Comparison of ENCODE assay signal across 15 cellular contexts in genomic region chr2:9240745-9241144, GRCh38. TPM values are rescaled to one million over a fixed set of nuclear protein-coding genes. Genes with fewer than 3 reads are reported as not detected.
DNase-seq lines count a peak whose midpoint lies in the region; ATAC-seq and TF ChIP-seq lines count a peak whose summit lies in the region.
"Had no signal": no experiment of that assay in that cellular context is flagged by ENCODE, and none has a peak within 500 bp of the region (broad histone marks: within the 10 kb centered on the region; RNA-seq: fewer than 3 reads in every experiment).

No MANE protein-coding gene starts in this region.

- no peaks in the 10 kb centered on the region for H3K9me3 Mint-ChIP-seq in activated CD8-positive, alpha-beta memory T cell treated with anti-CD3 and anti-CD28 coated beads, Interleukin-2, amount 10 ng/mL, durations not matched to agents 7 days and 5 days (ENCODE audit: low read depth)
- no peaks in the 10 kb centered on the region for H3K9me3 Mint-ChIP-seq in osteocyte (ENCODE audit: unreplicated experiment)
- H3K9me3 Mint-ChIP-seq: CD4-positive, alpha-beta memory T cell; stimulated activated naive CD8-positive, alpha-beta T cell treated with anti-CD3 and anti-CD28 coated beads, Interleukin-15, amount 100 ng/mL, for 72 hours had no signal

- CTCF ChIA-PET in activated CD8-positive, alpha-beta memory T cell treated with anti-CD3 and anti-CD28 coated beads, Interleukin-2, amount 10 ng/mL, durations not matched to agents 7 days and 5 days (lab: Charles Lee), result no interaction called here

- peaks cover 15% of the 10 kb centered on the region for H3K27me3 Mint-ChIP-seq in activated CD8-positive, alpha-beta memory T cell treated with anti-CD3 and anti-CD28 coated beads, Interleukin-2, amount 10 ng/mL, durations not matched to agents 7 days and 5 days
- no peaks in the 10 kb centered on the region for H3K27me3 Mint-ChIP-seq in osteocyte (ENCODE audit: unreplicated experiment)
- H3K27me3 Mint-ChIP-seq: stimulated activated naive CD8-positive, alpha-beta T cell treated with anti-CD3 and anti-CD28 coated beads, Interleukin-15, amount 100 ng/mL, for 72 hours had no signal

- H3K36me3 Mint-ChIP-seq in activated CD8-positive, alpha-beta memory T cell treated with anti-CD3 and anti-CD28 coated beads, Interleukin-2, amount 10 ng/mL, durations not matched to agents 7 days and 5 days, result no peaks in the 10 kb centered on the region
- H3K36me3 Mint-ChIP-seq in osteocyte (ENCODE audit: unreplicated experiment), result peaks cover 3% of the 10 kb centered on the region
- H3K36me3 Mint-ChIP-seq: CD4-positive, alpha-beta memory T cell had no signal

- no peak overlapping the region for H3K4me3 Mint-ChIP-seq in activated CD8-positive, alpha-beta memory T cell treated with anti-CD3 and anti-CD28 coated beads, Interleukin-2, amount 10 ng/mL, durations not matched to agents 7 days and 5 days
- H3K4me3 Mint-ChIP-seq in osteocyte (ENCODE audit: unreplicated experiment), result no peak overlapping the region
- H3K4me3 Mint-ChIP-seq: CD4-positive, alpha-beta memory T cell; stimulated activated naive CD8-positive, alpha-beta T cell treated with anti-CD3 and anti-CD28 coated beads, Interleukin-15, amount 100 ng/mL, for 72 hours had no signal

- TF ChIP-seq CTCF in osteocyte (IDR thresholded peaks at IDR 0.05), result no peak

- DNase-seq in activated CD8-positive, alpha-beta memory T cell treated with anti-CD3 and anti-CD28 coated beads, Interleukin-2, amount 50 U/mL, for 48 hours, result peak; percentile 47
- DNase-seq in activated CD8-positive, alpha-beta memory T cell treated with anti-CD3 and anti-CD28 coated beads, Interleukin-2, amount 10 ng/mL, durations not matched to agents 7 days and 5 days, result no peak
- DNase-seq in M059J (ENCODE audit: low read depth) (peak; percentile 51), osteocyte (ENCODE audit: extremely low spot score, unreplicated experiment) (no peak), activated gamma-delta T cell treated with Interleukin-2 at 50 U/mL for 16 hours (no peak)
- DNase-seq: ACHN; CD4-positive, alpha-beta memory T cell; NCI-H1048; NCI-H82; nucleus accumbens; stimulated activated naive CD8-positive, alpha-beta T cell treated with anti-CD3 and anti-CD28 coated beads, Interleukin-15, amount 100 ng/mL, for 72 hours; WERI-Rb-1 had no signal

- no peak overlapping the region for H3K27ac Mint-ChIP-seq in activated CD8-positive, alpha-beta memory T cell treated with anti-CD3 and anti-CD28 coated beads, Interleukin-2, amount 10 ng/mL, durations not matched to agents 7 days and 5 days
- H3K27ac Mint-ChIP-seq in osteocyte (ENCODE audit: unreplicated experiment), result peak overlapping the region; percentile 36
- H3K27ac Mint-ChIP-seq: CD4-positive, alpha-beta memory T cell; stimulated activated naive CD8-positive, alpha-beta T cell treated with anti-CD3 and anti-CD28 coated beads, Interleukin-15, amount 100 ng/mL, for 72 hours had no signal

- ATAC-seq in activated CD8-positive, alpha-beta memory T cell treated with anti-CD3 and anti-CD28 coated beads, Interleukin-2, amount 10 ng/mL, durations not matched to agents 7 days and 5 days, result no peak
- ATAC-seq in esophagus mucosa, result peak; percentile 73
- no peak for ATAC-seq in HG03025 (IDR thresholded peaks at IDR 0.05; ENCODE audit: low FRiP score, unreplicated experiment)
- ATAC-seq in GM18519 (IDR thresholded peaks at IDR 0.05; ENCODE audit: low FRiP score, unreplicated experiment), result no peak
- ATAC-seq: stimulated activated naive CD8-positive, alpha-beta T cell treated with anti-CD3 and anti-CD28 coated beads, Interleukin-15, amount 100 ng/mL, for 72 hours had no signal

- peaks cover 15% of the 10 kb centered on the region for H3K4me1 Mint-ChIP-seq in activated CD8-positive, alpha-beta memory T cell treated with anti-CD3 and anti-CD28 coated beads, Interleukin-2, amount 10 ng/mL, durations not matched to agents 7 days and 5 days
- peaks cover 79% of the 10 kb centered on the region for H3K4me1 Mint-ChIP-seq in osteocyte (ENCODE audit: unreplicated experiment)
- H3K4me1 Mint-ChIP-seq: stimulated activated naive CD8-positive, alpha-beta T cell treated with anti-CD3 and anti-CD28 coated beads, Interleukin-15, amount 100 ng/mL, for 72 hours had no signal

RNA-seq across cellular contexts. Expression of gene ASAP2, which starts 34.1 kb away (rescaled TPM):
- under 1 TPM; 0.33 to 0.44 TPM for total RNA-seq in activated CD8-positive, alpha-beta memory T cell treated with anti-CD3 and anti-CD28 coated beads, Interleukin-2, amount 10 ng/mL, durations not matched to agents 7 days and 5 days
- 14.9 and 17.2 TPM in 2 replicates for total RNA-seq in M059J (2014; rRNA removed; shearing (Covaris generic))
- 6.4 TPM for total RNA-seq in esophagus mucosa
- 91.0 and 94.7 TPM in 2 replicates for total RNA-seq in osteocyte
- total RNA-seq: CD4-positive, alpha-beta memory T cell had no signal

Comparison
In these comparisons a context has a peak if more than half of its experiments do, and no peak if none do; other contexts are left out.
1. DNase-seq: peak in activated CD8-positive, alpha-beta memory T cell treated with anti-CD3 and anti-CD28 coated beads, Interleukin-2, amount 50 U/mL, for 48 hours (single experiment) and M059J (single experiment); none in activated CD8-positive, alpha-beta memory T cell treated with anti-CD3 and anti-CD28 coated beads, Interleukin-2, amount 10 ng/mL, durations not matched to agents 7 days and 5 days (single experiment), osteocyte (single experiment) and activated gamma-delta T cell treated with Interleukin-2 at 50 U/mL for 16 hours (single experiment).